1 cellular context compared by ENCODE assay signal in the genomic region with DNA sequence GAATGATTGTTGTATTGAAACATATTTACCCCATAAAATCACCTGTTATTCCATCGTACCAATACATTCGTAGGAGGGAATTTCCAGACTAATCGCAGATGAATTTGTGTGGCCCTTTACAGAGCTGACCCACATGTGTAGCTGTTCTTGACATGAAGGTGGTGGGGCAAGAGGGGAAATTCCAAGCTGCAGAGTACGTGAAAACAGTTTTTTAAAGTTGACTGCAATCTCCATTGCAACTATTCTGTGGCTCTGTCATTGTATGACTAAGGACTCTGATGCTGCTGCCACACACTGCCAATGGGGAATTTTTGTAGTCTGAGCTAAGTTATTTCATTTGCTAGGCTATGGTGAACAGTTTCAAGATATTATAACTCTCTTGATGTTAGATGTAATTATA.
A peak's percentile ranks its signal among the peaks of the same experiment; 100 is the strongest.
TF ChIP-seq lines count a peak whose summit lies in the region.

No MANE protein-coding gene starts in this region.

TF ChIP-seq in GM12878, 131 proteins besides CTCF, POLR2A, EP300 and RAD21 (continued from another document and continues in another):
- TF ChIP-seq, protein P1, sequence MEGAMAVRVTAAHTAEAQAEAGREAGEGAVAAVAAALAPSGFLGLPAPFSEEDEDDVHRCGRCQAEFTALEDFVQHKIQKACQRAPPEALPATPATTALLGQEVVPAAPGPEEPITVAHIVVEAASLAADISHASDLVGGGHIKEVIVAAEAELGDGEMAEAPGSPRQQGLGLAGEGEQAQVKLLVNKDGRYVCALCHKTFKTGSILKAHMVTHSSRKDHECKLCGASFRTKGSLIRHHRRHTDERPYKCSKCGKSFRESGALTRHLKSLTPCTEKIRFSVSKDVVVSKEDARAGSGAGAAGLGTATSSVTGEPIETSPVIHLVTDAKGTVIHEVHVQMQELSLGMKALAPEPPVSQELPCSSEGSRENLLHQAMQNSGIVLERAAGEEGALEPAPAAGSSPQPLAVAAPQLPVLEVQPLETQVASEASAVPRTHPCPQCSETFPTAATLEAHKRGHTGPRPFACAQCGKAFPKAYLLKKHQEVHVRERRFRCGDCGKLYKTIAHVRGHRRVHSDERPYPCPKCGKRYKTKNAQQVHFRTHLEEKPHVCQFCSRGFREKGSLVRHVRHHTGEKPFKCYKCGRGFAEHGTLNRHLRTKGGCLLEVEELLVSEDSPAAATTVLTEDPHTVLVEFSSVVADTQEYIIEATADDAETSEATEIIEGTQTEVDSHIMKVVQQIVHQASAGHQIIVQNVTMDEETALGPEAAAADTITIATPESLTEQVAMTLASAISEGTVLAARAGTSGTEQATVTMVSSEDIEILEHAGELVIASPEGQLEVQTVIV (IDR thresholded peaks at IDR 0.05; ENCODE audit: borderline replicate concordance, partially characterized antibody): no peak
- TF ChIP-seq TCF7 (IDR thresholded peaks at IDR 0.05; ENCODE audit: borderline replicate concordance): peak; percentile 63; the same call in 1 of the 2 replicates
- TF ChIP-seq, protein P2, sequence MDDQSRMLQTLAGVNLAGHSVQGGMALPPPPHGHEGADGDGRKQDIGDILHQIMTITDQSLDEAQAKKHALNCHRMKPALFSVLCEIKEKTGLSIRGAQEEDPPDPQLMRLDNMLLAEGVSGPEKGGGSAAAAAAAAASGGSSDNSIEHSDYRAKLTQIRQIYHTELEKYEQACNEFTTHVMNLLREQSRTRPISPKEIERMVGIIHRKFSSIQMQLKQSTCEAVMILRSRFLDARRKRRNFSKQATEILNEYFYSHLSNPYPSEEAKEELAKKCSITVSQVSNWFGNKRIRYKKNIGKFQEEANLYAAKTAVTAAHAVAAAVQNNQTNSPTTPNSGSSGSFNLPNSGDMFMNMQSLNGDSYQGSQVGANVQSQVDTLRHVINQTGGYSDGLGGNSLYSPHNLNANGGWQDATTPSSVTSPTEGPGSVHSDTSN (IDR thresholded peaks at IDR 0.05; ENCODE audit: insufficient replicate concordance, low read depth, low read length): no peak
- TF ChIP-seq MTA2 (IDR thresholded peaks at IDR 0.05; ENCODE audit: low read depth): peak; percentile 72
- no peak for TF ChIP-seq EGR1 (IDR thresholded peaks at IDR 0.05; ENCODE audit: borderline replicate concordance in 1 of 2, low read depth in 2 of 2, low read length in 2 of 2)
- TF ChIP-seq, protein P3, sequence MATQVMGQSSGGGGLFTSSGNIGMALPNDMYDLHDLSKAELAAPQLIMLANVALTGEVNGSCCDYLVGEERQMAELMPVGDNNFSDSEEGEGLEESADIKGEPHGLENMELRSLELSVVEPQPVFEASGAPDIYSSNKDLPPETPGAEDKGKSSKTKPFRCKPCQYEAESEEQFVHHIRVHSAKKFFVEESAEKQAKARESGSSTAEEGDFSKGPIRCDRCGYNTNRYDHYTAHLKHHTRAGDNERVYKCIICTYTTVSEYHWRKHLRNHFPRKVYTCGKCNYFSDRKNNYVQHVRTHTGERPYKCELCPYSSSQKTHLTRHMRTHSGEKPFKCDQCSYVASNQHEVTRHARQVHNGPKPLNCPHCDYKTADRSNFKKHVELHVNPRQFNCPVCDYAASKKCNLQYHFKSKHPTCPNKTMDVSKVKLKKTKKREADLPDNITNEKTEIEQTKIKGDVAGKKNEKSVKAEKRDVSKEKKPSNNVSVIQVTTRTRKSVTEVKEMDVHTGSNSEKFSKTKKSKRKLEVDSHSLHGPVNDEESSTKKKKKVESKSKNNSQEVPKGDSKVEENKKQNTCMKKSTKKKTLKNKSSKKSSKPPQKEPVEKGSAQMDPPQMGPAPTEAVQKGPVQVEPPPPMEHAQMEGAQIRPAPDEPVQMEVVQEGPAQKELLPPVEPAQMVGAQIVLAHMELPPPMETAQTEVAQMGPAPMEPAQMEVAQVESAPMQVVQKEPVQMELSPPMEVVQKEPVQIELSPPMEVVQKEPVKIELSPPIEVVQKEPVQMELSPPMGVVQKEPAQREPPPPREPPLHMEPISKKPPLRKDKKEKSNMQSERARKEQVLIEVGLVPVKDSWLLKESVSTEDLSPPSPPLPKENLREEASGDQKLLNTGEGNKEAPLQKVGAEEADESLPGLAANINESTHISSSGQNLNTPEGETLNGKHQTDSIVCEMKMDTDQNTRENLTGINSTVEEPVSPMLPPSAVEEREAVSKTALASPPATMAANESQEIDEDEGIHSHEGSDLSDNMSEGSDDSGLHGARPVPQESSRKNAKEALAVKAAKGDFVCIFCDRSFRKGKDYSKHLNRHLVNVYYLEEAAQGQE (IDR thresholded peaks at IDR 0.05; ENCODE audit: low read depth, low read length): no peak
- peak; percentile 84 for TF ChIP-seq IKZF1 (conservative IDR thresholded peaks at IDR 0.05)
- peak in 1 of 2 experiments; percentile 55; a peak in 2 of 4 replicates for TF ChIP-seq ETV6 (conservative IDR thresholded peaks at IDR 0.05 in 1 of 2, IDR thresholded peaks at IDR 0.05 in 1 of 2; ENCODE audit: borderline replicate concordance in 1 of 2, low read depth in 1 of 2)
- peak; percentile 78 to 88 for TF ChIP-seq IKZF2 (IDR thresholded peaks at IDR 0.05)
- TF ChIP-seq ZNF384 (IDR thresholded peaks at IDR 0.05; ENCODE audit: borderline replicate concordance, low read depth, low read length): peak; percentile 59; the same call in 1 of the 2 replicates
- TF ChIP-seq, protein P4, sequence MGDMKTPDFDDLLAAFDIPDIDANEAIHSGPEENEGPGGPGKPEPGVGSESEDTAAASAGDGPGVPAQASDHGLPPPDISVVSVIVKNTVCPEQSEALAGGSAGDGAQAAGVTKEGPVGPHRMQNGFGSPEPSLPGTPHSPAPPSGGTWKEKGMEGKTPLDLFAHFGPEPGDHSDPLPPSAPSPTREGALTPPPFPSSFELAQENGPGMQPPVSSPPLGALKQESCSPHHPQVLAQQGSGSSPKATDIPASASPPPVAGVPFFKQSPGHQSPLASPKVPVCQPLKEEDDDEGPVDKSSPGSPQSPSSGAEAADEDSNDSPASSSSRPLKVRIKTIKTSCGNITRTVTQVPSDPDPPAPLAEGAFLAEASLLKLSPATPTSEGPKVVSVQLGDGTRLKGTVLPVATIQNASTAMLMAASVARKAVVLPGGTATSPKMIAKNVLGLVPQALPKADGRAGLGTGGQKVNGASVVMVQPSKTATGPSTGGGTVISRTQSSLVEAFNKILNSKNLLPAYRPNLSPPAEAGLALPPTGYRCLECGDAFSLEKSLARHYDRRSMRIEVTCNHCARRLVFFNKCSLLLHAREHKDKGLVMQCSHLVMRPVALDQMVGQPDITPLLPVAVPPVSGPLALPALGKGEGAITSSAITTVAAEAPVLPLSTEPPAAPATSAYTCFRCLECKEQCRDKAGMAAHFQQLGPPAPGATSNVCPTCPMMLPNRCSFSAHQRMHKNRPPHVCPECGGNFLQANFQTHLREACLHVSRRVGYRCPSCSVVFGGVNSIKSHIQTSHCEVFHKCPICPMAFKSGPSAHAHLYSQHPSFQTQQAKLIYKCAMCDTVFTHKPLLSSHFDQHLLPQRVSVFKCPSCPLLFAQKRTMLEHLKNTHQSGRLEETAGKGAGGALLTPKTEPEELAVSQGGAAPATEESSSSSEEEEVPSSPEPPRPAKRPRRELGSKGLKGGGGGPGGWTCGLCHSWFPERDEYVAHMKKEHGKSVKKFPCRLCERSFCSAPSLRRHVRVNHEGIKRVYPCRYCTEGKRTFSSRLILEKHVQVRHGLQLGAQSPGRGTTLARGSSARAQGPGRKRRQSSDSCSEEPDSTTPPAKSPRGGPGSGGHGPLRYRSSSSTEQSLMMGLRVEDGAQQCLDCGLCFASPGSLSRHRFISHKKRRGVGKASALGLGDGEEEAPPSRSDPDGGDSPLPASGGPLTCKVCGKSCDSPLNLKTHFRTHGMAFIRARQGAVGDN (IDR thresholded peaks at IDR 0.05): peak; percentile 82; the same call in 1 of the 2 replicates
- 0 out of 2 replicates have a peak, but pooled peaks have one; percentile 50 for TF ChIP-seq TCF3 (IDR thresholded peaks at IDR 0.05; ENCODE audit: borderline replicate concordance, insufficient read depth, low read depth, low read length)
- peak; percentile 80 for TF ChIP-seq EED (IDR thresholded peaks at IDR 0.05; ENCODE audit: low read depth)
- TF ChIP-seq DPF2 (IDR thresholded peaks at IDR 0.05): peak; percentile 49; the same call in 1 of the 2 replicates
- TF ChIP-seq EZH2 (IDR thresholded peaks at IDR 0.05; ENCODE audit: borderline replicate concordance, control insufficient read depth, low read depth, low read length): no peak
- TF ChIP-seq ZBED1 (IDR thresholded peaks at IDR 0.05; ENCODE audit: borderline replicate concordance): peak; percentile 79
- TF ChIP-seq, protein P5, sequence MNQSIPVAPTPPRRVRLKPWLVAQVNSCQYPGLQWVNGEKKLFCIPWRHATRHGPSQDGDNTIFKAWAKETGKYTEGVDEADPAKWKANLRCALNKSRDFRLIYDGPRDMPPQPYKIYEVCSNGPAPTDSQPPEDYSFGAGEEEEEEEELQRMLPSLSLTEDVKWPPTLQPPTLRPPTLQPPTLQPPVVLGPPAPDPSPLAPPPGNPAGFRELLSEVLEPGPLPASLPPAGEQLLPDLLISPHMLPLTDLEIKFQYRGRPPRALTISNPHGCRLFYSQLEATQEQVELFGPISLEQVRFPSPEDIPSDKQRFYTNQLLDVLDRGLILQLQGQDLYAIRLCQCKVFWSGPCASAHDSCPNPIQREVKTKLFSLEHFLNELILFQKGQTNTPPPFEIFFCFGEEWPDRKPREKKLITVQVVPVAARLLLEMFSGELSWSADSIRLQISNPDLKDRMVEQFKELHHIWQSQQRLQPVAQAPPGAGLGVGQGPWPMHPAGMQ (IDR thresholded peaks at IDR 0.05; ENCODE audit: borderline replicate concordance): no peak
- 0 out of 2 replicates have a peak, but pooled peaks have one; percentile 56 for TF ChIP-seq TCF12 (IDR thresholded peaks at IDR 0.05; ENCODE audit: low read depth, low read length)
- peak; percentile 40; the same call in 1 of the 2 replicates for TF ChIP-seq SMC3 (IDR thresholded peaks at IDR 0.05; ENCODE audit: borderline replicate concordance, low read length)
- peak; percentile 67; the same call in 1 of the 2 replicates for TF ChIP-seq PML (IDR thresholded peaks at IDR 0.05; ENCODE audit: low read length)
- peak; percentile 54; the same call in 1 of the 2 replicates for TF ChIP-seq IRF4 (IDR thresholded peaks at IDR 0.05; ENCODE audit: low read depth, low read length)
- TF ChIP-seq NFXL1 (IDR thresholded peaks at IDR 0.05; ENCODE audit: borderline replicate concordance): no peak
- TF ChIP-seq ATF7 (IDR thresholded peaks at IDR 0.05; ENCODE audit: low read depth): peak; percentile 58
- TF ChIP-seq YY1 (IDR thresholded peaks at IDR 0.05; ENCODE audit: low read depth, low read length): peak; percentile 66
- peak; percentile 93 for TF ChIP-seq NFIC (IDR thresholded peaks at IDR 0.05; ENCODE audit: low read depth, low read length)
- TF ChIP-seq, protein P6, sequence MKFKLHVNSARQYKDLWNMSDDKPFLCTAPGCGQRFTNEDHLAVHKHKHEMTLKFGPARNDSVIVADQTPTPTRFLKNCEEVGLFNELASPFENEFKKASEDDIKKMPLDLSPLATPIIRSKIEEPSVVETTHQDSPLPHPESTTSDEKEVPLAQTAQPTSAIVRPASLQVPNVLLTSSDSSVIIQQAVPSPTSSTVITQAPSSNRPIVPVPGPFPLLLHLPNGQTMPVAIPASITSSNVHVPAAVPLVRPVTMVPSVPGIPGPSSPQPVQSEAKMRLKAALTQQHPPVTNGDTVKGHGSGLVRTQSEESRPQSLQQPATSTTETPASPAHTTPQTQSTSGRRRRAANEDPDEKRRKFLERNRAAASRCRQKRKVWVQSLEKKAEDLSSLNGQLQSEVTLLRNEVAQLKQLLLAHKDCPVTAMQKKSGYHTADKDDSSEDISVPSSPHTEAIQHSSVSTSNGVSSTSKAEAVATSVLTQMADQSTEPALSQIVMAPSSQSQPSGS (IDR thresholded peaks at IDR 0.05; ENCODE audit: low read length): peak; percentile 84
- peak; percentile 26; the same call in 1 of the 2 replicates for TF ChIP-seq POLR2AphosphoS5 (IDR thresholded peaks at IDR 0.05; ENCODE audit: low read length)
- no peak for TF ChIP-seq BRCA1 (IDR thresholded peaks at IDR 0.05; ENCODE audit: low read depth, low read length)
- 0 out of 2 replicates have a peak, but pooled peaks have one; percentile 46 for TF ChIP-seq TARDBP (IDR thresholded peaks at IDR 0.05; ENCODE audit: borderline replicate concordance)
- TF ChIP-seq TBL1XR1 (IDR thresholded peaks at IDR 0.05; ENCODE audit: low read depth, low read length): peak; percentile 53; the same call in 1 of the 2 replicates
- TF ChIP-seq MEF2A (IDR thresholded peaks at IDR 0.05; ENCODE audit: insufficient read depth, low read depth, low read length): peak; percentile 84
- TF ChIP-seq BACH1 (IDR thresholded peaks at IDR 0.05; ENCODE audit: borderline replicate concordance): peak; percentile 33; the same call in 1 of the 2 replicates
- TF ChIP-seq NBN (IDR thresholded peaks at IDR 0.05): 0 out of 2 replicates have a peak, but pooled peaks have one; percentile 65
- TF ChIP-seq CBFB (IDR thresholded peaks at IDR 0.05; ENCODE audit: low read depth): peak; percentile 42; the same call in 1 of the 2 replicates
- TF ChIP-seq, protein P7, sequence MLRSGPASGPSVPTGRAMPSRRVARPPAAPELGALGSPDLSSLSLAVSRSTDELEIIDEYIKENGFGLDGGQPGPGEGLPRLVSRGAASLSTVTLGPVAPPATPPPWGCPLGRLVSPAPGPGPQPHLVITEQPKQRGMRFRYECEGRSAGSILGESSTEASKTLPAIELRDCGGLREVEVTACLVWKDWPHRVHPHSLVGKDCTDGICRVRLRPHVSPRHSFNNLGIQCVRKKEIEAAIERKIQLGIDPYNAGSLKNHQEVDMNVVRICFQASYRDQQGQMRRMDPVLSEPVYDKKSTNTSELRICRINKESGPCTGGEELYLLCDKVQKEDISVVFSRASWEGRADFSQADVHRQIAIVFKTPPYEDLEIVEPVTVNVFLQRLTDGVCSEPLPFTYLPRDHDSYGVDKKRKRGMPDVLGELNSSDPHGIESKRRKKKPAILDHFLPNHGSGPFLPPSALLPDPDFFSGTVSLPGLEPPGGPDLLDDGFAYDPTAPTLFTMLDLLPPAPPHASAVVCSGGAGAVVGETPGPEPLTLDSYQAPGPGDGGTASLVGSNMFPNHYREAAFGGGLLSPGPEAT (IDR thresholded peaks at IDR 0.05; ENCODE audit: low read depth): peak; percentile 97
- no peak for TF ChIP-seq MYC (IDR thresholded peaks at IDR 0.05; ENCODE audit: insufficient read depth, insufficient read length, insufficient replicate concordance, low read length, severe bottlenecking)
- peak; percentile 18; the same call in 1 of the 3 replicates for TF ChIP-seq POU2F2 (IDR thresholded peaks at IDR 0.05; ENCODE audit: borderline replicate concordance, low read depth, low read length)
- TF ChIP-seq MXI1 (IDR thresholded peaks at IDR 0.05; ENCODE audit: low read depth, low read length): peak; percentile 72; the same call in 1 of the 2 replicates
- TF ChIP-seq CHD2 (IDR thresholded peaks at IDR 0.05; ENCODE audit: borderline replicate concordance, low read depth, low read length): peak; percentile 69; the same call in 1 of the 2 replicates
- TF ChIP-seq BHLHE40 (IDR thresholded peaks at IDR 0.05; ENCODE audit: borderline replicate concordance in 1 of 2, low read depth in 2 of 2, low read length in 1 of 2): peak; percentile 26 to 32; a peak in 1 of 4 replicates
- peak; percentile 48; the same call in 1 of the 2 replicates for TF ChIP-seq NR2F1 (conservative IDR thresholded peaks at IDR 0.05)
- TF ChIP-seq, protein P8, sequence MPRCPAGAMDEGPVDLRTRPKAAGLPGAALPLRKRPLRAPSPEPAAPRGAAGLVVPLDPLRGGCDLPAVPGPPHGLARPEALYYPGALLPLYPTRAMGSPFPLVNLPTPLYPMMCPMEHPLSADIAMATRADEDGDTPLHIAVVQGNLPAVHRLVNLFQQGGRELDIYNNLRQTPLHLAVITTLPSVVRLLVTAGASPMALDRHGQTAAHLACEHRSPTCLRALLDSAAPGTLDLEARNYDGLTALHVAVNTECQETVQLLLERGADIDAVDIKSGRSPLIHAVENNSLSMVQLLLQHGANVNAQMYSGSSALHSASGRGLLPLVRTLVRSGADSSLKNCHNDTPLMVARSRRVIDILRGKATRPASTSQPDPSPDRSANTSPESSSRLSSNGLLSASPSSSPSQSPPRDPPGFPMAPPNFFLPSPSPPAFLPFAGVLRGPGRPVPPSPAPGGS (IDR thresholded peaks at IDR 0.05; ENCODE audit: borderline replicate concordance, insufficient read depth, low read depth, low read length, poor library complexity, severe bottlenecking): peak; percentile 83
